Comparison of ENCODE assay signal across 20 cellular contexts in the genomic region with DNA sequence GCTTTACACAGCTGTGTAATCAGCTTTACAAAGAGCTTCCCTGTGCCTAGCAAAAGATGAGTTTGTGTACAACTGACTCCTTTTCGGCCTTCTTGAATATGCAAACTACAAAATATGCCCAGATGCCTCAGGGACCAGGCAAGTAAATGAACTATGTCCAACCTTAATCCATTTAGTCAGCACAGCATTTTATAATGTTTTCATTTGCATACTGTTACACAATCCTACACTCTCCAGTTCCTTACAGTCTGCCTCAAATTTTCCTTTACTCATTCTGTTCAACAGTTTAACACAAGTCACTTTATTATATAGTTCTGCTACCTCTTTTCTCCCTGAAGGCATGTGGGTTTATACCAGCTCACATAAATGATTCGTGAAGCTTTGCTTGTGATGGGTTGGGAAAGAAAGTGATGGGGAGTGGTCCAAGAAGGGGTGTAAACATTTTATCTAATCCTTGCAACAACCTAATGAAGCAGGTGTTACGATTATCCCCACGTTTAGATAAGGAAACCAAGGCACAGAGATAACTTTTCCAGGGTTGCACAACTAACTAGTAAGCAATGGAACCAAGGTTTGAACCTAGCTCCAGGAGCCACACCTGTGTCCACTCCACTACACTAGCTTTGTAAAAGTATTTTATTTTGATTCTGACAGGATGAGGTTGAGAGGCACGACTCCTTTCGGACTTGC. TPM values are rescaled to one million over a fixed set of nuclear protein-coding genes. Genes with fewer than 3 reads are reported as not detected.
DNase-seq lines count a peak whose midpoint lies in the region; ATAC-seq, FAIRE-seq and TF ChIP-seq lines count a peak whose summit lies in the region.
"Had no signal": no experiment of that assay in that cellular context is flagged by ENCODE, and none has a peak within 500 bp of the region (broad histone marks: within the 10 kb centered on the region; RNA-seq: fewer than 3 reads in every experiment).

No MANE protein-coding gene starts in this region.

- TF ChIP-seq POLR2A in K562 (conservative IDR thresholded peaks at IDR 0.05), result no peak
- TF ChIP-seq POLR2A in GM18505 (IDR thresholded peaks at IDR 0.05; ENCODE audit: borderline replicate concordance, extremely low read depth, insufficient read depth, insufficient read length), result no peak

- TF ChIP-seq CTCF in K562 (IDR thresholded peaks at IDR 0.05 in 2 of 3, conservative IDR thresholded peaks at IDR 0.05 in 1 of 3; ENCODE audit: insufficient read depth in 2 of 3, low read depth in 1 of 3, low read length in 3 of 3), result no peak
- TF ChIP-seq CTCF in smooth muscle cell (IDR thresholded peaks at IDR 0.05; ENCODE audit: borderline replicate concordance, insufficient read depth, poor library complexity, severe bottlenecking), result no peak

- H3K79me2 ChIP-seq in K562 (ENCODE audit: control insufficient read depth, insufficient read depth, low read length) (peaks cover 13% of the 10 kb centered on the region), smooth muscle cell (ENCODE audit: low read depth) (peaks cover 3% of the 10 kb centered on the region)

- H3K27me3 ChIP-seq in K562 (ENCODE audit: control insufficient read depth in 2 of 2, insufficient read depth in 2 of 2, low read length in 2 of 2) (no peaks in the 10 kb centered on the region), smooth muscle cell (ENCODE audit: low read depth) (no peaks in the 10 kb centered on the region)
- H3K27me3 ChIP-seq: sigmoid colon had no signal

- 34% methylated on average over 6 of the region's 6 CpGs for WGBS in K562 (ENCODE audit: insufficient coverage, low coverage, missing lambda C conversion rate)
- 74% methylated on average over 6 of the region's 6 CpGs for WGBS in smooth muscle cell (ENCODE audit: low lambda C conversion rate)

- H3K4me1 ChIP-seq in K562 (replicated peaks in 1 of 2; ENCODE audit: control insufficient read depth in 2 of 2, insufficient read depth in 2 of 2, low read length in 2 of 2), result peaks cover 5 to 23% of the 10 kb centered on the region in 2 experiments; a peak in 4 of 5 replicates
- peaks cover 9% of the 10 kb centered on the region for H3K4me1 ChIP-seq in smooth muscle cell (ENCODE audit: low read depth)

- H3K9me3 ChIP-seq in K562 (replicated peaks; ENCODE audit: control insufficient read depth, insufficient read depth, low read depth, low read length), result no peaks in the 10 kb centered on the region
- H3K9me3 ChIP-seq in smooth muscle cell (replicated peaks; ENCODE audit: low read depth), result no peaks in the 10 kb centered on the region
- H3K9me3 ChIP-seq: Caco-2, sigmoid colon had no signal

- BruUV-seq in K562 (replicated peaks; lab: Mats Ljungman, UMichigan), result no TSS peak

- H3K27ac ChIP-seq in K562 (ENCODE audit: extremely low read depth, low read depth, low read length) (no peak overlapping the region), smooth muscle cell (ENCODE audit: low read depth) (peak overlapping the region; percentile 28)
- H3K27ac ChIP-seq: 22Rv1, sigmoid colon had no signal

- ATAC-seq in K562 (no peak), GM21737 (IDR thresholded peaks at IDR 0.05; ENCODE audit: unreplicated experiment) (no peak), GM18505 (IDR thresholded peaks at IDR 0.05; ENCODE audit: unreplicated experiment) (no peak)
- ATAC-seq: left ventricle myocardium superior; naive thymus-derived CD4-positive, alpha-beta T cell; PC-3; stimulated activated naive CD8-positive, alpha-beta T cell treated with anti-CD3 and anti-CD28 coated beads, Interleukin-15, Interleukin-2, amounts not matched to agents 100 U/mL and 50 U/mL, for 24 hours had no signal

- no peak overlapping the region for H3K4me3 ChIP-seq in K562
- H3K4me3 ChIP-seq in smooth muscle cell, result no peak overlapping the region
- H3K4me3 ChIP-seq: sigmoid colon had no signal

- TF ChIP-seq RAD21 in K562 (CRISPR knock-in tag; conservative IDR thresholded peaks at IDR 0.05 in 1 of 2, IDR thresholded peaks at IDR 0.05 in 1 of 2), result no peak

- H4K20me1 ChIP-seq in K562 (replicated peaks; ENCODE audit: control insufficient read depth, insufficient read depth, low read length) (no peaks in the 10 kb centered on the region; the same call in 1 of the 2 replicates), smooth muscle cell (ENCODE audit: low read depth) (peaks cover 3% of the 10 kb centered on the region)

- H3K9ac ChIP-seq in K562 (ENCODE audit: insufficient read depth in 1 of 2, low read depth in 2 of 2, low read length in 2 of 2) (no peak overlapping the region), smooth muscle cell (ENCODE audit: low read depth) (no peak overlapping the region)

- H2AFZ ChIP-seq in K562 (ENCODE audit: low read depth, low read length) (peak overlapping the region; percentile 66; the same call in 1 of the 2 replicates), smooth muscle cell (ENCODE audit: low read depth) (no peak overlapping the region)

- CTCF ChIA-PET in K562 (lab: Yijun Ruan, JAX; ENCODE audit: low intra/inter-chr PET ratio), result no interaction called here

- peaks cover 9% of the 10 kb centered on the region for H3F3A ChIP-seq in smooth muscle cell (ENCODE audit: low read depth)

- no peak for TF ChIP-seq EP300 in K562 (IDR thresholded peaks at IDR 0.05; ENCODE audit: low read length)

- FAIRE-seq in K562 (lab: Jason Lieb, UNC), result no peak

- in situ Hi-C loops in K562 (cut with MboI), result no loop called here

- DNase-seq in NCI-H82 (lab: John Stamatoyannopoulos, UW) (peak; percentile 45), NCI-H82 treated with DMSO at 0.1 percent for 48 hours (lab: John Stamatoyannopoulos, UW; ENCODE audit: unreplicated experiment) (no peak), NAMALWA (ENCODE audit: low spot score) (peak; percentile 12), K562 (ENCODE audit: extremely low read depth in 1 of 4, low spot score in 3 of 4) (no peak), smooth muscle cell (lab: John Stamatoyannopoulos, UW; ENCODE audit: unreplicated experiment) (no peak), DMS79 treated with DMSO at 0.1 percent for 48 hours (lab: John Stamatoyannopoulos, UW) (no peak)
- DNase-seq: activated CD4-positive, alpha-beta T cell treated with anti-CD3 and anti-CD28 coated beads for 1 hour; activated T-cell treated with anti-CD3 and anti-CD28 coated beads, Interleukin-2, amount 50 U/mL, for 48 hours; amygdala; Caco-2; left ventricle myocardium superior; naive thymus-derived CD4-positive, alpha-beta T cell; NCI-H1092; NCI-H2227 treated with DMSO at 0.1 percent for 48 hours; PC-3; sigmoid colon; stimulated activated naive CD8-positive, alpha-beta T cell treated with anti-CD3 and anti-CD28 coated beads, Interleukin-15, Interleukin-2, amounts not matched to agents 100 U/mL and 50 U/mL, for 24 hours had no signal

- intact Hi-C loops in K562 (cut with micrococcal nuclease), result loop anchor here (5.0 kb wide), 1 partner anchor 193 kb away; no protein-coding TSS in a partner anchor

- H3K9me1 ChIP-seq in K562 (ENCODE audit: control insufficient read depth, insufficient read depth, low read length), result no peaks in the 10 kb centered on the region

- H3K4me2 ChIP-seq in K562 (ENCODE audit: insufficient read depth, low read length) (no peak overlapping the region; the same call in 1 of the 2 replicates), smooth muscle cell (no peak overlapping the region)

- H3K36me3 ChIP-seq in K562 (ENCODE audit: control insufficient read depth, insufficient read depth, low read length) (no peaks in the 10 kb centered on the region), smooth muscle cell (ENCODE audit: low read depth) (no peaks in the 10 kb centered on the region)
- H3K36me3 ChIP-seq: sigmoid colon had no signal

- POLR2A ChIA-PET in K562 (lab: Yijun Ruan, JAX), result interaction anchor here (0.6 to 1.0 kb wide), 3 partner anchors 72 to 442 kb away, joined by 3 read pairs; a partner anchor contains a TSS

TF ChIP-seq in K562, 482 proteins besides CTCF, POLR2A, EP300 and RAD21:
- no peak for TF ChIP-seq NR1H2 (CRISPR knock-in tag; IDR thresholded peaks at IDR 0.05)
- TF ChIP-seq STAG1 (CRISPR knock-in tag; IDR thresholded peaks at IDR 0.05; ENCODE audit: borderline replicate concordance), result no peak
- peak; percentile 55 for TF ChIP-seq CBFA2T3 (IDR thresholded peaks at IDR 0.05)
- TF ChIP-seq CBFA2T2 (conservative IDR thresholded peaks at IDR 0.05), result peak; percentile 20
- TF ChIP-seq KDM1A (IDR thresholded peaks at IDR 0.05), result no peak
- TF ChIP-seq SOX6 (IDR thresholded peaks at IDR 0.05), result no peak
- peak; percentile 49; the same call in 1 of the 2 replicates for TF ChIP-seq CEBPB (tag; IDR thresholded peaks at IDR 0.05)
- no peak for TF ChIP-seq NR4A1 (CRISPR knock-in tag; IDR thresholded peaks at IDR 0.05)
- no peak for TF ChIP-seq NR4A1 (tag; IDR thresholded peaks at IDR 0.05)
- TF ChIP-seq, protein P1, sequence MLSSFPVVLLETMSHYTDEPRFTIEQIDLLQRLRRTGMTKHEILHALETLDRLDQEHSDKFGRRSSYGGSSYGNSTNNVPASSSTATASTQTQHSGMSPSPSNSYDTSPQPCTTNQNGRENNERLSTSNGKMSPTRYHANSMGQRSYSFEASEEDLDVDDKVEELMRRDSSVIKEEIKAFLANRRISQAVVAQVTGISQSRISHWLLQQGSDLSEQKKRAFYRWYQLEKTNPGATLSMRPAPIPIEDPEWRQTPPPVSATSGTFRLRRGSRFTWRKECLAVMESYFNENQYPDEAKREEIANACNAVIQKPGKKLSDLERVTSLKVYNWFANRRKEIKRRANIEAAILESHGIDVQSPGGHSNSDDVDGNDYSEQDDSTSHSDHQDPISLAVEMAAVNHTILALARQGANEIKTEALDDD (IDR thresholded peaks at IDR 0.05), result peak; percentile 76

RNA-seq across cellular contexts. Expression of a gene that starts 3.3 kb away (rescaled TPM):
- total RNA-seq in K562 (2011; cell fraction: chromatin; rRNA removed; ENCODE audit: low replicate concordance), result 13.2 and 38.3 TPM in 2 replicates
- total RNA-seq in K562 (2011; cell fraction: nucleolus; rRNA removed), result 9.5 and 10.5 TPM in 2 replicates
- 21.6 and 39.0 TPM in 2 replicates for total RNA-seq in K562 (2011; cell fraction: nucleoplasm; rRNA removed)
- total RNA-seq in K562 (2014; rRNA removed) (7.8 and 8.9 TPM in 2 replicates), K562 (2014; rRNA removed; fragmentation: Illumina TruSeq; extraction: Trizol) (17.2 and 18.1 TPM in 2 replicates), K562 (2015; rRNA removed; fragmentation: Illumina TruSeq; extraction: Trizol) (11.1 and 13.3 TPM in 2 replicates), K562 (2021) (12.7 and 13.1 TPM in 2 replicates), smooth muscle cell (19.9 and 22.3 TPM in 2 replicates)
- polyA plus RNA-seq in K562 (2011; rRNA removed) (13.8 and 20.5 TPM in 2 replicates), K562 (2014; fragmentation: Illumina TruSeq; extraction: Trizol) (11.7 and 15.3 TPM in 2 replicates), K562 (2014; fragmentation: Nextera tagmentation; extraction: Ambion mirVana) (1 to 10 TPM; 1.8 to 5.1 TPM), K562 (2014; rRNA removed) (11.0 and 14.0 TPM in 2 replicates), smooth muscle cell (11.3 and 16.4 TPM in 2 replicates)
- 2.3 and 4.2 TPM in 2 replicates for polyA plus RNA-seq in K562 (2011; cell fraction: cytosol; rRNA removed)
- 7.5 and 8.8 TPM in 2 replicates for polyA plus RNA-seq in K562 (2011; cell fraction: nucleus; rRNA removed)
- 12.3 and 14.4 TPM in 2 replicates for polyA plus RNA-seq in K562 (2012)
- 18.9 and 19.8 TPM in 2 replicates for polyA minus RNA-seq in K562 (2011; rRNA and poly(A)+ RNA removed)
- 4.2 and 6.3 TPM in 2 replicates for polyA minus RNA-seq in K562 (2011; cell fraction: cytosol; rRNA and poly(A)+ RNA removed)
- 11.3 and 17.3 TPM in 2 replicates for polyA minus RNA-seq in K562 (2011; cell fraction: nucleus; rRNA and poly(A)+ RNA removed)

Comparison
In these comparisons a context has a peak if more than half of its experiments do, and no peak if none do; other contexts are left out.
1. DNase-seq: peak in NCI-H82 (single experiment) and NAMALWA (single experiment); none in NCI-H82 treated with DMSO at 0.1 percent for 48 hours (single experiment), K562 (0 of 4), smooth muscle cell (single experiment) and DMS79 treated with DMSO at 0.1 percent for 48 hours (single experiment).